Comparison of ENCODE assay signal across 8 cellular contexts in genomic region chr2:240435457-240435954, GRCh38. TPM values are rescaled to one million over a fixed set of nuclear protein-coding genes. Genes with fewer than 3 reads are reported as not detected.
DNase-seq lines count a peak whose midpoint lies in the region; ATAC-seq, FAIRE-seq and TF ChIP-seq lines count a peak whose summit lies in the region.

A gene with protein sequence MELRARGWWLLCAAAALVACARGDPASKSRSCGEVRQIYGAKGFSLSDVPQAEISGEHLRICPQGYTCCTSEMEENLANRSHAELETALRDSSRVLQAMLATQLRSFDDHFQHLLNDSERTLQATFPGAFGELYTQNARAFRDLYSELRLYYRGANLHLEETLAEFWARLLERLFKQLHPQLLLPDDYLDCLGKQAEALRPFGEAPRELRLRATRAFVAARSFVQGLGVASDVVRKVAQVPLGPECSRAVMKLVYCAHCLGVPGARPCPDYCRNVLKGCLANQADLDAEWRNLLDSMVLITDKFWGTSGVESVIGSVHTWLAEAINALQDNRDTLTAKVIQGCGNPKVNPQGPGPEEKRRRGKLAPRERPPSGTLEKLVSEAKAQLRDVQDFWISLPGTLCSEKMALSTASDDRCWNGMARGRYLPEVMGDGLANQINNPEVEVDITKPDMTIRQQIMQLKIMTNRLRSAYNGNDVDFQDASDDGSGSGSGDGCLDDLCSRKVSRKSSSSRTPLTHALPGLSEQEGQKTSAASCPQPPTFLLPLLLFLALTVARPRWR (plus strand): TSS chr2:240435663. CDS start chr2:240435919, 256 bp downstream.

- no peaks in the 10 kb centered on the region for H3K4me1 ChIP-seq in right cardiac atrium (ENCODE audit: control insufficient read depth, insufficient read depth, low read length)
- H3K4me1 ChIP-seq in psoas muscle = peaks cover 22% of the 10 kb centered on the region

- intact Hi-C loops in right cardiac atrium (cut with DNase I) = loop anchor here in 2 of 4 donors (5.0 to 10.0 kb wide), 3 partner anchors 61 to 141 kb away; no protein-coding TSS in a partner anchor
- intact Hi-C loops in psoas muscle (cut with DNase I) = loop anchor here (2.0 to 5.0 kb wide), 2 partner anchors 47 to 63 kb away; no protein-coding TSS in a partner anchor

- no peaks in the 10 kb centered on the region for H3K27me3 ChIP-seq in right cardiac atrium (ENCODE audit: control insufficient read depth, insufficient read depth)
- no peaks in the 10 kb centered on the region for H3K27me3 ChIP-seq in psoas muscle (ENCODE audit: insufficient read depth in 3 of 3, low read length in 2 of 3)

- FAIRE-seq in GM18507 (lab: Jason Lieb, UNC) = no peak
- FAIRE-seq in RCC 7860 (lab: Jason Lieb, UNC) = no peak

- ATAC-seq in HG03354 (IDR thresholded peaks at IDR 0.05; ENCODE audit: poor library complexity, severe bottlenecking, unreplicated experiment) (peak; percentile 50), right cardiac atrium (peak; percentile 53 to 79), psoas muscle (peak; percentile 50 to 56 (median 53))

- TF ChIP-seq CTCF in AG09309 (IDR thresholded peaks at IDR 0.05; ENCODE audit: control insufficient read depth, insufficient read depth, low read depth, low read length, missing control alignments) (no peak), psoas muscle (IDR thresholded peaks at IDR 0.05) (no peak)

- under 1% methylated on average over 76 of the region's 77 CpGs for WGBS in right cardiac atrium
- WGBS in psoas muscle, 3 donors = 1% methylated on average over 16 to 75 of the region's 77 CpGs

- H3K4me3 ChIP-seq in AG09309 (ENCODE audit: control insufficient read depth, low read depth, low read length) (peak within 1 kb of the TSS; percentile 70), right cardiac atrium (ENCODE audit: low read length) (peak within 1 kb of the TSS; percentile 76), psoas muscle (peak within 1 kb of the TSS; percentile 91)

- H3K9me3 ChIP-seq in right cardiac atrium (ENCODE audit: control insufficient read depth, low read length) (no peaks in the 10 kb centered on the region), psoas muscle (no peaks in the 10 kb centered on the region)

- DNase-seq in AG09309 (ENCODE audit: low read depth) (peak; percentile 32), GM18507 (ENCODE audit: extremely low spot score, insufficient read length, low read depth) (peak; percentile 72), RCC 7860 (ENCODE audit: low spot score) (peak; percentile 61), astrocyte of the hippocampus (ENCODE audit: low read depth, low spot score) (peak; percentile 93), right cardiac atrium (peak; percentile 76 to 90 (median 90)), psoas muscle (peak; percentile 80 to 88), KG1 (lab: John Stamatoyannopoulos, UW) (no peak)

- no peaks in the 10 kb centered on the region for H3K36me3 ChIP-seq in psoas muscle (ENCODE audit: insufficient read depth in 1 of 2, low read depth in 1 of 2)

- peak within 1 kb of the TSS; percentile 68 for H3K27ac ChIP-seq in right cardiac atrium (ENCODE audit: low read length)
- peak within 1 kb of the TSS; percentile 96 for H3K27ac ChIP-seq in psoas muscle

RNA-seq across cellular contexts. Expression of the gene that starts here (rescaled TPM):
- 100 to 1,000 TPM in 2 of 4 donors, 10 to 100 TPM in 2; 75.8 to 107 (median 94.8) TPM for total RNA-seq in right cardiac atrium
- polyA plus RNA-seq in right cardiac atrium = 118 TPM
- 100 to 1,000 TPM; 115 to 180 (median 142) TPM for total RNA-seq in psoas muscle
- 100 to 1,000 TPM in 2 of 3 donors, 10 to 100 TPM in 1; 85.4 to 116 (median 103) TPM for polyA plus RNA-seq in psoas muscle
